ENCODE assay signal across 10 cellular contexts in the genomic region with DNA sequence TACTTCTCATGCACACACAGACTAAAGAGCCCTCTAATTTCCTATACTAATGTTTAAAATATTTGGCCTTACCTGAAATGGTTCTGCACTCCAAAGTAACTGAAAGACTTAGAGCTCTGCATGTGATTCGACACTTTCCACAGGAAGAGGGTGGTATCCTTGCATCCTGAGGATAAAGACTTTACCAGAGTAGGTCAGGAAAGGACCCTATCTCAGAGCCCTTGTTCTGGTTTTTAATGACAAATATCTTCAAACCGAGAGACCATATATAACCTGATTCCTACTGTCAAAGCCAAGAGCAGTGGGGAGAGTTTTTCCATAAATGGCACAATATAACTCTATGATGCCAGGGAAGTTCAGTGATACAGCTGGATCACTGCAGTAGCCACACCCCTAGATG. TPM values are rescaled to one million over a fixed set of nuclear protein-coding genes. Genes with fewer than 3 reads are reported as not detected.
DNase-seq lines count a peak whose midpoint lies in the region; ATAC-seq and TF ChIP-seq lines count a peak whose summit lies in the region.
"Had no signal": no experiment of that assay in that cellular context is flagged by ENCODE, and none has a peak within 500 bp of the region (broad histone marks: within the 10 kb centered on the region; RNA-seq: fewer than 3 reads in every experiment).

A gene with protein sequence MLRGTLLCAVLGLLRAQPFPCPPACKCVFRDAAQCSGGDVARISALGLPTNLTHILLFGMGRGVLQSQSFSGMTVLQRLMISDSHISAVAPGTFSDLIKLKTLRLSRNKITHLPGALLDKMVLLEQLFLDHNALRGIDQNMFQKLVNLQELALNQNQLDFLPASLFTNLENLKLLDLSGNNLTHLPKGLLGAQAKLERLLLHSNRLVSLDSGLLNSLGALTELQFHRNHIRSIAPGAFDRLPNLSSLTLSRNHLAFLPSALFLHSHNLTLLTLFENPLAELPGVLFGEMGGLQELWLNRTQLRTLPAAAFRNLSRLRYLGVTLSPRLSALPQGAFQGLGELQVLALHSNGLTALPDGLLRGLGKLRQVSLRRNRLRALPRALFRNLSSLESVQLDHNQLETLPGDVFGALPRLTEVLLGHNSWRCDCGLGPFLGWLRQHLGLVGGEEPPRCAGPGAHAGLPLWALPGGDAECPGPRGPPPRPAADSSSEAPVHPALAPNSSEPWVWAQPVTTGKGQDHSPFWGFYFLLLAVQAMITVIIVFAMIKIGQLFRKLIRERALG (minus strand): TSS at position 101 of the 400 bp plus-strand sequence. CDS start 984 bp downstream, outside the sequence.

- TF ChIP-seq CTCF in stomach (IDR thresholded peaks at IDR 0.05): no peak
- no peak for TF ChIP-seq CTCF in foreskin fibroblast (IDR thresholded peaks at IDR 0.05; ENCODE audit: low read depth, low read length)

- no peak for DNase-seq in activated T-cell treated with anti-CD3 and anti-CD28 coated beads, Interleukin-2, amount 50 U/mL, for 72 hours
- no peak for DNase-seq in activated T-cell treated with anti-CD3 and anti-CD28 coated beads for 4 hours
- no peak for DNase-seq in activated T-helper 1 cell treated with anti-CD3 and anti-CD28 coated beads, Interleukin-12 subunit alpha, Interleukin-12 subunit beta, Interleukin-2, Interleukin-4 antibody, amounts not matched to agents 30 ng/mL and 10 ng/mL and 1 ng/mL, durations not matched to agents 14 hours and 24 hours and 36 hours (ENCODE audit: low spot score)
- no peak for DNase-seq in immature natural killer cell
- DNase-seq in stomach: no peak
- DNase-seq in NCI-H2029 (lab: John Stamatoyannopoulos, UW): no peak
- no peak for DNase-seq in foreskin fibroblast
- no peak for DNase-seq in NCI-H345 treated with DMSO at 0.1 percent for 48 hours (lab: John Stamatoyannopoulos, UW; ENCODE audit: unreplicated experiment)
- DNase-seq: NCI-H774; stimulated activated CD4-positive, alpha-beta T cell treated with anti-CD3 and anti-CD28 coated beads, Interleukin-4, amount 100 ng/mL, for 4 hours had no signal

- peaks cover 0 to 1% of the 10 kb centered on the region in 2 donors for H3K36me3 Mint-ChIP-seq in activated T-cell treated with anti-CD3 and anti-CD28 coated beads, Interleukin-2, amount 50 U/mL, for 72 hours (ENCODE audit: insufficient read depth in 2 of 2)
- peaks cover 10% of the 10 kb centered on the region for H3K36me3 Mint-ChIP-seq in activated T-helper 1 cell treated with anti-CD3 and anti-CD28 coated beads, Interleukin-12 subunit alpha, Interleukin-12 subunit beta, Interleukin-2, Interleukin-4 antibody, amounts not matched to agents 30 ng/mL and 10 ng/mL and 1 ng/mL, durations not matched to agents 14 hours and 24 hours and 36 hours (ENCODE audit: low read depth)
- H3K36me3 Mint-ChIP-seq in immature natural killer cell: no peaks in the 10 kb centered on the region

- H3K27ac ChIP-seq in stomach: no peak within 1 kb of the TSS

- H3K4me3 Mint-ChIP-seq in activated T-cell treated with anti-CD3 and anti-CD28 coated beads, Interleukin-2, amount 50 U/mL, for 72 hours: peak within 1 kb of the TSS; percentile 87 to 95
- peak within 1 kb of the TSS; percentile 81 for H3K4me3 Mint-ChIP-seq in activated T-helper 1 cell treated with anti-CD3 and anti-CD28 coated beads, Interleukin-12 subunit alpha, Interleukin-12 subunit beta, Interleukin-2, Interleukin-4 antibody, amounts not matched to agents 30 ng/mL and 10 ng/mL and 1 ng/mL, durations not matched to agents 14 hours and 24 hours and 36 hours
- peak within 1 kb of the TSS; percentile 69 to 85 (median 79) for H3K4me3 Mint-ChIP-seq in immature natural killer cell

- peaks cover 45% of the 10 kb centered on the region for H3K4me1 Mint-ChIP-seq in activated T-cell treated with anti-CD3 and anti-CD28 coated beads, Interleukin-2, amount 50 U/mL, for 72 hours (ENCODE audit: low read depth)
- peaks cover 57% of the 10 kb centered on the region for H3K4me1 Mint-ChIP-seq in activated T-helper 1 cell treated with anti-CD3 and anti-CD28 coated beads, Interleukin-12 subunit alpha, Interleukin-12 subunit beta, Interleukin-2, Interleukin-4 antibody, amounts not matched to agents 30 ng/mL and 10 ng/mL and 1 ng/mL, durations not matched to agents 14 hours and 24 hours and 36 hours (ENCODE audit: low read depth)
- H3K4me1 Mint-ChIP-seq in immature natural killer cell: peaks cover 36 to 41% of the 10 kb centered on the region in 2 donors

- H3K4me1 ChIP-seq in stomach: peaks cover 13 to 25% (median 20%) of the 10 kb centered on the region in 4 donors

- TF ChIP-seq POLR2A in stomach (IDR thresholded peaks at IDR 0.05): no peak

- H3K36me3 ChIP-seq in stomach: peaks cover 0 to 4% (median under 1%) of the 10 kb centered on the region in 4 donors

- WGBS in stomach, 5 donors: 62 to 87% (median 78%) methylated on average over 2 of the region's 2 CpGs

- peaks cover 16% of the 10 kb centered on the region for H3K27me3 Mint-ChIP-seq in activated T-cell treated with anti-CD3 and anti-CD28 coated beads, Interleukin-2, amount 50 U/mL, for 72 hours (ENCODE audit: low read depth)
- H3K27me3 Mint-ChIP-seq in activated T-helper 1 cell treated with anti-CD3 and anti-CD28 coated beads, Interleukin-12 subunit alpha, Interleukin-12 subunit beta, Interleukin-2, Interleukin-4 antibody, amounts not matched to agents 30 ng/mL and 10 ng/mL and 1 ng/mL, durations not matched to agents 14 hours and 24 hours and 36 hours (ENCODE audit: insufficient read depth): peaks cover 2% of the 10 kb centered on the region
- H3K27me3 Mint-ChIP-seq in immature natural killer cell (ENCODE audit: low read depth in 3 of 3): peaks cover 0 to 17% (median 10%) of the 10 kb centered on the region in 3 donors

- no peak for TF ChIP-seq EP300 in stomach (IDR thresholded peaks at IDR 0.05)

- ATAC-seq in activated T-cell treated with anti-CD3 and anti-CD28 coated beads, Interleukin-2, amount 50 U/mL, for 72 hours (replicated peaks in 1 of 2): no peak

- no peaks in the 10 kb centered on the region for H3K9me3 ChIP-seq in stomach

- no peaks in the 10 kb centered on the region for H3K9me3 Mint-ChIP-seq in activated T-cell treated with anti-CD3 and anti-CD28 coated beads, Interleukin-2, amount 50 U/mL, for 72 hours
- no peaks in the 10 kb centered on the region for H3K9me3 Mint-ChIP-seq in activated T-helper 1 cell treated with anti-CD3 and anti-CD28 coated beads, Interleukin-12 subunit alpha, Interleukin-12 subunit beta, Interleukin-2, Interleukin-4 antibody, amounts not matched to agents 30 ng/mL and 10 ng/mL and 1 ng/mL, durations not matched to agents 14 hours and 24 hours and 36 hours
- peaks cover 0 to 2% (median 0%) of the 10 kb centered on the region in 6 donors for H3K9me3 Mint-ChIP-seq in immature natural killer cell

- intact Hi-C loops in activated T-helper 1 cell treated with anti-CD3 and anti-CD28 coated beads, Interleukin-12 subunit alpha, Interleukin-12 subunit beta, Interleukin-2, Interleukin-4 antibody, amounts not matched to agents 30 ng/mL and 10 ng/mL and 1 ng/mL, durations not matched to agents 14 hours and 24 hours and 36 hours (cut with micrococcal nuclease): no loop called here
- intact Hi-C loops in stomach (cut with DNase I; ENCODE audit: low total_unique reads): no loop called here

- peak within 1 kb of the TSS; percentile 4 for H3K27ac Mint-ChIP-seq in activated T-cell treated with anti-CD3 and anti-CD28 coated beads, Interleukin-2, amount 50 U/mL, for 72 hours
- peak within 1 kb of the TSS; percentile 52 for H3K27ac Mint-ChIP-seq in activated T-helper 1 cell treated with anti-CD3 and anti-CD28 coated beads, Interleukin-12 subunit alpha, Interleukin-12 subunit beta, Interleukin-2, Interleukin-4 antibody, amounts not matched to agents 30 ng/mL and 10 ng/mL and 1 ng/mL, durations not matched to agents 14 hours and 24 hours and 36 hours
- peak within 1 kb of the TSS in 1 of 6 donors; percentile 16 for H3K27ac Mint-ChIP-seq in immature natural killer cell

- peaks cover 0 to 45% (median 15%) of the 10 kb centered on the region in 3 donors for H3K27me3 ChIP-seq in stomach

- H3K4me3 ChIP-seq in stomach (peak within 1 kb of the TSS; percentile 5 to 42 (median 28)), foreskin fibroblast (ENCODE audit: low read depth in 1 of 2, low read length in 2 of 2) (peak within 1 kb of the TSS in 1 of 2 donors; percentile 5)

RNA-seq across cellular contexts. Expression of the gene that starts here (rescaled TPM):
- total RNA-seq in activated T-cell treated with anti-CD3 and anti-CD28 coated beads, Interleukin-2, amount 50 U/mL, for 72 hours: 1 to 10 TPM; 1.6 to 1.9 TPM
- total RNA-seq in activated T-helper 1 cell treated with anti-CD3 and anti-CD28 coated beads, Interleukin-12 subunit alpha, Interleukin-12 subunit beta, Interleukin-2, Interleukin-4 antibody, amounts not matched to agents 30 ng/mL and 10 ng/mL and 1 ng/mL, durations not matched to agents 14 hours and 24 hours and 36 hours: 0.27 and 0.31 TPM in 2 replicates
- under 1 TPM in 2 of 3 donors, not detected in 1; 0.20 to 0.37 TPM for polyA plus RNA-seq in immature natural killer cell
- under 1 TPM in 1 of 5 donors, not detected in 4; 0.18 TPM for total RNA-seq in stomach
- not detected for polyA plus RNA-seq in stomach
